In genomic region chr4:49221209-49221608, GRCh38 we compare ENCODE assay signal across 16 cellular contexts.
"Had no signal": no experiment of that assay in that cellular context is flagged by ENCODE, and none has a peak within 500 bp of the region (broad histone marks: within the 10 kb centered on the region; RNA-seq: fewer than 3 reads in every experiment).

No MANE protein-coding gene starts in this region.

- H3K4me1 ChIP-seq: gastrocnemius medialis, sigmoid colon had no signal

- H3K4me3 ChIP-seq: coronary artery, gastrocnemius medialis, sigmoid colon, skin epidermis had no signal

- H3K27me3 Mint-ChIP-seq: naive B cell, type B pancreatic cell had no signal

- DNase-seq: caudate nucleus; effector CD4-positive, alpha-beta T cell; endodermal cell; gastrocnemius medialis; mesenchymal stem cell; naive B cell; nephron progenitor cell; sigmoid colon; stimulated activated CD4-positive, alpha-beta T cell treated with anti-CD3 and anti-CD28 coated beads, Interleukin-2, amount 100 ng/mL, for 48 hours; stimulated activated naive CD4-positive, alpha-beta T cell treated with Interleukin-2 at 50 U/mL for 16 hours had no signal

- ATAC-seq: esophagus mucosa, gastrocnemius medialis, left lobe of liver had no signal

- H3K27ac Mint-ChIP-seq: endodermal cell, naive B cell, nephron progenitor cell, type B pancreatic cell had no signal

- H3K27ac ChIP-seq: coronary artery, gastrocnemius medialis, neutrophil, sigmoid colon, skin epidermis had no signal

- H3K27me3 ChIP-seq: gastrocnemius medialis, neutrophil, sigmoid colon had no signal

- H3K4me3 Mint-ChIP-seq: endodermal cell, naive B cell, nephron progenitor cell, type B pancreatic cell had no signal

- H3K36me3 Mint-ChIP-seq: type B pancreatic cell had no signal

- H3K4me1 Mint-ChIP-seq: endodermal cell, naive B cell, nephron progenitor cell had no signal

- H3K9me3 ChIP-seq: gastrocnemius medialis, neutrophil had no signal

- H3K36me3 ChIP-seq: gastrocnemius medialis, neutrophil, sigmoid colon had no signal
